8 cellular contexts compared by ENCODE assay signal in the genomic region with DNA sequence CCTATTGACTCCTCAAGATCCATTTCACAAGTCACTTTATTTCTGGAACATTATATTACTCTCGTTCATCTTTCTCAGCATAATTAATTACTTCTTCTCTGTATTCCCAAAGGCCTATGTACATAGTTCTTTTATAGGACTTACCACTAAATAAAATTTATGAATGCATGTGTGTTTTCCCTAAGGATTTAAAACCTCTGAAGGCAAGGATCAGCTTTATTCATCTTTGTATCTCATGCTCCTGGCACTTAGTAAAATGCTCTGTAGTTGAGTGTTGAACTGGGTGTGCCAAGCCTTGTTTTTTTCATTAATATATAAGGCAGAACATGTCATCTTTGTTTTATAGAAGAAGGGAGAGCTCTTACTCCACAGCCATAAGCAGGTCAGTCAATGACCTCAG.
"Had no signal": no experiment of that assay in that cellular context is flagged by ENCODE, and none has a peak within 500 bp of the region (broad histone marks: within the 10 kb centered on the region; RNA-seq: fewer than 3 reads in every experiment).

No MANE protein-coding gene starts in this region.

- H3K27ac Mint-ChIP-seq: IgD-negative memory B cell had no signal

- ATAC-seq: HepG2 had no signal

- H3K4me3 ChIP-seq: GM23248 had no signal

- H2AFZ ChIP-seq: GM23248 had no signal

- H3K9me3 Mint-ChIP-seq: H9, IgD-negative memory B cell had no signal

- H3K4me2 ChIP-seq: KMS-11 had no signal

- DNase-seq: GM23248, H9, HCEC 1CT, KBM-7 had no signal

- H3K27ac ChIP-seq: GM23248, HL-60, KMS-11 had no signal

- H3K4me3 Mint-ChIP-seq: H9, IgD-negative memory B cell had no signal
